8 cellular contexts compared by ENCODE assay signal in genomic region chr12:132445884-132446471, GRCh38. TPM values are rescaled to one million over a fixed set of nuclear protein-coding genes. Genes with fewer than 3 reads are reported as not detected.
DNase-seq lines count a peak whose midpoint lies in the region; ATAC-seq and FAIRE-seq lines count a peak whose summit lies in the region.

No MANE protein-coding gene starts in this region.

- peak overlapping the region; percentile 30 for H3K27ac ChIP-seq in subcutaneous abdominal adipose tissue (ENCODE audit: low read depth, low read length)

- H3K27ac Mint-ChIP-seq in naive B cell: peak overlapping the region; percentile 97 to 99 (median 99)

- H3K36me3 ChIP-seq in subcutaneous abdominal adipose tissue (ENCODE audit: control insufficient read depth in 5 of 5, insufficient read depth in 5 of 5, low read length in 5 of 5): no peaks in the 10 kb centered on the region

- peak overlapping the region; percentile 17 to 63 (median 42) for H3K4me3 ChIP-seq in subcutaneous abdominal adipose tissue (ENCODE audit: low read depth in 1 of 5, low read length in 5 of 5)

- peak; percentile 21 to 33 for ATAC-seq in naive B cell (ENCODE audit: low read depth in 2 of 2)
- no peak for ATAC-seq in GM21447 (IDR thresholded peaks at IDR 0.05; ENCODE audit: unreplicated experiment)

- H3K4me3 Mint-ChIP-seq in naive B cell: peak overlapping the region; percentile 34 to 95 (median 87)

- H3K4me1 ChIP-seq in subcutaneous abdominal adipose tissue (ENCODE audit: control insufficient read depth in 5 of 5, insufficient read depth in 5 of 5, low read length in 5 of 5): peaks cover 0 to 11% (median 3%) of the 10 kb centered on the region in 5 donors

- peaks cover 0 to 2% (median 0%) of the 10 kb centered on the region in 5 donors for H3K9me3 ChIP-seq in subcutaneous abdominal adipose tissue (ENCODE audit: control insufficient read depth in 5 of 5, low read length in 5 of 5)

- in situ Hi-C loops in KBM-7 (cut with MboI; ENCODE audit: low pct_unique_long_range_greater_than_20kb, low sequenced_read_pairs): no loop called here

- H3K27me3 ChIP-seq in subcutaneous abdominal adipose tissue (ENCODE audit: control insufficient read depth in 5 of 5, insufficient read depth in 4 of 5, low read length in 5 of 5): peaks cover 13 to 42% (median 20%) of the 10 kb centered on the region in 5 donors

- H3K9ac ChIP-seq in subcutaneous abdominal adipose tissue (ENCODE audit: low read length in 5 of 5): peak overlapping the region in 2 of 5 donors; percentile 30 to 69

- no peaks in the 10 kb centered on the region for H3K27me3 Mint-ChIP-seq in naive B cell

- peak; percentile 8 for FAIRE-seq in endometrium (lab: Jason Lieb, UNC)

- DNase-seq in D341Med (ENCODE audit: low spot score) (peak; percentile 83), NCI-H2081 treated with DMSO at 0.1 percent for 48 hours (lab: John Stamatoyannopoulos, UW) (peak; percentile 89), naive B cell (peak; percentile 57), KBM-7 (no peak)
- peak; percentile 64 to 66 for DNase-seq in activated CD4-positive, alpha-beta T cell treated with anti-CD3 and anti-CD28 coated beads for 4 hours

- no peaks in the 10 kb centered on the region for H3K36me3 Mint-ChIP-seq in naive B cell

- H3K4me1 Mint-ChIP-seq in naive B cell: peaks cover 37 to 77% (median 75%) of the 10 kb centered on the region in 3 donors

- peaks cover 0 to 3% (median 0%) of the 10 kb centered on the region in 7 donors for H3K9me3 Mint-ChIP-seq in naive B cell

RNA-seq across cellular contexts. Expression of gene FBRSL1, which starts 44.0 kb away (rescaled TPM):
- polyA plus RNA-seq in naive B cell (ENCODE audit: low read depth in 6 of 6): 1 to 10 TPM in 5 of 6 donors, under 1 TPM in 1; 0.60 to 5.8 (median 2.9) TPM
